8 cellular contexts compared by ENCODE assay signal in the genomic region with DNA sequence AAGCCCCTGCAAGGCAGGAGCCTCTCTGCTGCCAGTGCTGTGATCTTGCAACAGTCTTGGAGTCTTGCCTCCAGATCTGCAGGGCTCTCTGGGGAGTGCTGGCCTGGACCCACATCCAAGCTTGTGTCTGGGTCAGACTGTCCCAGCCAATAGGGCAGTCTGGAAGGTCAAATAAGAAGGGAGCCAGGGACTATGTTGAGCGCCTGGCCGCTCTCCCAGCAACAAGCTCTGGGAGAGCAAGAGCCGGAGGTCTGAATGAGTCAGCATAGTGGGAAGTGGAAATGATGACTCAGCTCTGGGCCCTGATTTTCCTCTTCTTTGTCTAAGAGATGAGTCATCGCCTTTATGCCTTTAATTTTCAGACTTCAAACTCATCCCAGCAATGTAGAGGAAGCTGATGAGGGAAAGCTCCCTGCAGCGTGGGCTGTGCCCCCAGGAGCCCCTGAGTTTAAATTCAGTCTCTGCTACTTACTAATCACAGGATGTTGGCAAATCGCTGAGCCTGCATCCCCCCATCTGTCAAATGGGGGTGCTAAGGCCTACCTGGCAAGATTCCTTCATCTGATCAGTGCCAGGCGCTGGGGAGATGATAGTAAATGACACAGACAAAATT. TPM values are rescaled to one million over a fixed set of nuclear protein-coding genes. Genes with fewer than 3 reads are reported as not detected.
DNase-seq lines count a peak whose midpoint lies in the region; ATAC-seq lines count a peak whose summit lies in the region.

No MANE protein-coding gene starts in this region.

- H3K4me3 ChIP-seq in SJSA1: no peak overlapping the region

- H3K27me3 ChIP-seq in SJSA1 (replicated peaks): no peaks in the 10 kb centered on the region

- peak overlapping the region; percentile 85 for H3K27ac ChIP-seq in SJSA1
- H3K27ac ChIP-seq in angular gyrus (ENCODE audit: low read depth, low read length): peak overlapping the region; percentile 84

- intact Hi-C loops in sciatic nerve (cut with DNase I): no loop called here

- no peaks in the 10 kb centered on the region for H3K9me3 ChIP-seq in SJSA1 (replicated peaks)

- H3K4me1 ChIP-seq in SJSA1 (replicated peaks): peaks cover 51% of the 10 kb centered on the region

- DNase-seq in AG20443 (ENCODE audit: low spot score) (peak; percentile 94), HPDE6-E6E7 (ENCODE audit: extremely low spot score) (peak; percentile 84), SJSA1 (ENCODE audit: low read depth in 1 of 2, low spot score in 2 of 2) (peak; percentile 97 to 99), hepatic stellate cell (ENCODE audit: low spot score) (peak; percentile 84), sciatic nerve (ENCODE audit: low spot score) (peak; percentile 81)

- no peaks in the 10 kb centered on the region for H3K36me3 ChIP-seq in SJSA1

- peak; percentile 78 for ATAC-seq in GM19043 (IDR thresholded peaks at IDR 0.05; ENCODE audit: low read depth, unreplicated experiment)
- ATAC-seq in sciatic nerve: peak; percentile 98
- ATAC-seq in HG03520 (IDR thresholded peaks at IDR 0.05; ENCODE audit: unreplicated experiment): no peak

RNA-seq across cellular contexts. Expression of gene HAPSTR1, which starts 43.6 kb away (rescaled TPM):
- 72.6 and 91.1 TPM in 2 replicates for total RNA-seq in SJSA1 (2014; rRNA removed; shearing (Covaris generic))
- 54.4 TPM for total RNA-seq in sciatic nerve
